13 cellular contexts compared by ENCODE assay signal in genomic region chr16:67268136-67268579, GRCh38. TPM values are rescaled to one million over a fixed set of nuclear protein-coding genes. Genes with fewer than 3 reads are reported as not detected.
DNase-seq lines count a peak whose midpoint lies in the region; ATAC-seq and TF ChIP-seq lines count a peak whose summit lies in the region.
"Had no signal": no experiment of that assay in that cellular context is flagged by ENCODE, and none has a peak within 500 bp of the region (broad histone marks: within the 10 kb centered on the region; RNA-seq: fewer than 3 reads in every experiment).

No MANE protein-coding gene starts in this region.

- no peaks in the 10 kb centered on the region for H3K36me3 Mint-ChIP-seq in endodermal cell (ENCODE audit: low read depth)

- H3K27ac ChIP-seq in PC-3 (ENCODE audit: low read length) (no peak overlapping the region), endodermal cell (ENCODE audit: low read depth, low read length) (no peak overlapping the region), mesenchymal stem cell (ENCODE audit: low read length, poor library complexity, severe bottlenecking) (no peak overlapping the region)
- H3K27ac ChIP-seq: epithelial cell of prostate had no signal

- H2BK120ac ChIP-seq in mesenchymal stem cell (ENCODE audit: low read depth, low read length), result no peak overlapping the region

- no peaks in the 10 kb centered on the region for H3K79me2 ChIP-seq in PC-3 (ENCODE audit: low read length)

- DNase-seq in DMS53 (lab: John Stamatoyannopoulos, UW) (peak; percentile 59), PC-3 (peak; percentile 54), endodermal cell (peak; percentile 78), mesenchymal stem cell (peak; percentile 95), germinal center (ENCODE audit: low spot score) (no peak), NCI-H774 (lab: John Stamatoyannopoulos, UW) (no peak)
- DNase-seq: NCI-H187 had no signal

- H3K4me1 Mint-ChIP-seq in endodermal cell, result peaks cover 8% of the 10 kb centered on the region
- H3K4me1 Mint-ChIP-seq: nephron had no signal

- H4K91ac ChIP-seq in mesenchymal stem cell (ENCODE audit: low read length), result no peak overlapping the region

- no peak overlapping the region for H3K18ac ChIP-seq in mesenchymal stem cell (ENCODE audit: low read depth in 1 of 2, low read length in 2 of 2)

- no peak overlapping the region for H3K23ac ChIP-seq in mesenchymal stem cell (ENCODE audit: low read length in 2 of 2)

- H2BK12ac ChIP-seq in mesenchymal stem cell (ENCODE audit: low read length in 2 of 2), result no peak overlapping the region

- H3K27me3 ChIP-seq in PC-3 (ENCODE audit: low read length) (no peaks in the 10 kb centered on the region), endodermal cell (ENCODE audit: control insufficient read depth, insufficient read depth, low read length, poor library complexity, severe bottlenecking) (no peaks in the 10 kb centered on the region), mesenchymal stem cell (ENCODE audit: control insufficient read depth in 1 of 2, insufficient read depth in 1 of 2, low read length in 2 of 2) (no peaks in the 10 kb centered on the region)

- CTCF ChIA-PET in PC-3 (lab: Charles Lee), result interaction anchor here (0.6 to 1.0 kb wide), 4 partner anchors 71 to 266 kb away, joined by 3 to 6 read pairs (median 4); no protein-coding TSS in a partner anchor

- H3K4me1 ChIP-seq in PC-3 (ENCODE audit: insufficient read depth, low read length), result peaks cover 6% of the 10 kb centered on the region; the same call in 1 of the 2 replicates
- H3K4me1 ChIP-seq in endodermal cell (ENCODE audit: control insufficient read depth, insufficient read depth, low read length), result peaks cover 4% of the 10 kb centered on the region
- H3K4me1 ChIP-seq in mesenchymal stem cell (ENCODE audit: control insufficient read depth, insufficient read depth, low read depth, low read length), result peaks cover 9% of the 10 kb centered on the region

- H3K79me1 ChIP-seq in mesenchymal stem cell (replicated peaks; ENCODE audit: low read length, poor library complexity, severe bottlenecking), result no peaks in the 10 kb centered on the region

- no peaks in the 10 kb centered on the region for H3K9me2 ChIP-seq in PC-3 (replicated peaks; ENCODE audit: low read length)

- POLR2A ChIA-PET in PC-3 (lab: Charles Lee; ENCODE audit: unreplicated experiment), result interaction anchor here (0.7 kb wide), 2 partner anchors 70 to 287 kb away, joined by 15 to 29 read pairs; no protein-coding TSS in a partner anchor

- H2BK5ac ChIP-seq in mesenchymal stem cell (ENCODE audit: low read depth, low read length, poor library complexity, severe bottlenecking), result no peak overlapping the region

- no peak for TF ChIP-seq POLR2A in GM18505 (IDR thresholded peaks at IDR 0.05; ENCODE audit: borderline replicate concordance, extremely low read depth, insufficient read depth, insufficient read length)

- no peak overlapping the region for H3K14ac ChIP-seq in mesenchymal stem cell (ENCODE audit: low read length in 2 of 2)

- no peak overlapping the region for H2AK5ac ChIP-seq in mesenchymal stem cell (ENCODE audit: low read length, severe bottlenecking)

- H3K4ac ChIP-seq in mesenchymal stem cell (ENCODE audit: low read depth in 1 of 2, low read length in 2 of 2), result no peak overlapping the region

- TF ChIP-seq CTCF in PC-3 (conservative IDR thresholded peaks at IDR 0.05; ENCODE audit: low read depth, low read length), result no peak
- TF ChIP-seq CTCF in endodermal cell (conservative IDR thresholded peaks at IDR 0.05), result no peak

- no TSS peak for BruUV-seq in PC-3 (replicated peaks; lab: Mats Ljungman, UMichigan)

- H3K9ac ChIP-seq in PC-3 (ENCODE audit: low read length), result no peak overlapping the region
- H3K9ac ChIP-seq in endodermal cell (ENCODE audit: extremely low read depth, low read length, poor library complexity, severe bottlenecking), result no peak overlapping the region
- H3K9ac ChIP-seq in mesenchymal stem cell (ENCODE audit: low read length), result peak overlapping the region; percentile 76

- no peak overlapping the region for H2AFZ ChIP-seq in PC-3 (ENCODE audit: low read length)
- no peak overlapping the region for H2AFZ ChIP-seq in mesenchymal stem cell (ENCODE audit: low read depth, low read length)

- H3K4me3 Mint-ChIP-seq in endodermal cell, result no peak overlapping the region
- H3K4me3 Mint-ChIP-seq: activated T-helper 1 cell treated with anti-CD3 and anti-CD28 coated beads, Interleukin-12 subunit alpha, Interleukin-12 subunit beta, Interleukin-2, Interleukin-4 antibody, amounts not matched to agents 30 ng/mL and 10 ng/mL and 1 ng/mL, durations not matched to agents 14 hours and 24 hours and 36 hours; nephron; T-helper 1 cell treated with Interleukin-12 subunit alpha and Interleukin-12 subunit beta and Interleukin-4 antibody, amounts not matched to agents 30 μg/mL and 1 μg/mL, for 36 hours had no signal

- peaks cover 11% of the 10 kb centered on the region for H3K27me3 Mint-ChIP-seq in endodermal cell (ENCODE audit: insufficient read depth)

- intact Hi-C loops in PC-3 (cut with micrococcal nuclease), result no loop called here

- H3K9me3 ChIP-seq in PC-3 (ENCODE audit: low read length) (no peaks in the 10 kb centered on the region), endodermal cell (ENCODE audit: control insufficient read depth, low read length) (no peaks in the 10 kb centered on the region), mesenchymal stem cell (ENCODE audit: control insufficient read depth, low read length) (no peaks in the 10 kb centered on the region)

- H3K9me3 Mint-ChIP-seq in endodermal cell, result no peaks in the 10 kb centered on the region
- H3K9me3 Mint-ChIP-seq: activated T-helper 1 cell treated with anti-CD3 and anti-CD28 coated beads, Interleukin-12 subunit alpha, Interleukin-12 subunit beta, Interleukin-2, Interleukin-4 antibody, amounts not matched to agents 30 ng/mL and 10 ng/mL and 1 ng/mL, durations not matched to agents 14 hours and 24 hours and 36 hours; nephron; T-helper 1 cell treated with Interleukin-12 subunit alpha and Interleukin-12 subunit beta and Interleukin-4 antibody, amounts not matched to agents 30 μg/mL and 1 μg/mL, for 36 hours had no signal

- H4K20me1 ChIP-seq in PC-3 (ENCODE audit: low read length), result no peaks in the 10 kb centered on the region

- H3K36me3 ChIP-seq in PC-3 (ENCODE audit: low read depth, low read length) (no peaks in the 10 kb centered on the region), endodermal cell (ENCODE audit: control insufficient read depth, insufficient read depth, low read length) (peaks cover 38% of the 10 kb centered on the region), mesenchymal stem cell (ENCODE audit: control insufficient read depth in 1 of 2, insufficient read depth in 2 of 2, low read depth in 1 of 2, low read length in 2 of 2) (peaks cover 16 to 31% of the 10 kb centered on the region in 2 experiments)

- H4K8ac ChIP-seq in mesenchymal stem cell (ENCODE audit: low read length), result no peak overlapping the region

- no peak overlapping the region for H3K27ac Mint-ChIP-seq in endodermal cell
- H3K27ac Mint-ChIP-seq: activated T-helper 1 cell treated with anti-CD3 and anti-CD28 coated beads, Interleukin-12 subunit alpha, Interleukin-12 subunit beta, Interleukin-2, Interleukin-4 antibody, amounts not matched to agents 30 ng/mL and 10 ng/mL and 1 ng/mL, durations not matched to agents 14 hours and 24 hours and 36 hours; nephron; T-helper 1 cell treated with Interleukin-12 subunit alpha and Interleukin-12 subunit beta and Interleukin-4 antibody, amounts not matched to agents 30 μg/mL and 1 μg/mL, for 36 hours had no signal

- H3K4me3 ChIP-seq in PC-3 (ENCODE audit: low read length), result no peak overlapping the region
- H3K4me3 ChIP-seq in endodermal cell (ENCODE audit: low read length), result no peak overlapping the region
- H3K4me3 ChIP-seq in mesenchymal stem cell (ENCODE audit: insufficient read depth in 1 of 2, low read depth in 1 of 2, low read length in 2 of 2), result no peak overlapping the region

- 70 to 79% methylated on average over 2 to 5 of the region's 5 CpGs for WGBS in endodermal cell (ENCODE audit: insufficient coverage in 1 of 2, insufficient read length in 1 of 2), 2 experiments
- 14% methylated on average over 3 of the region's 5 CpGs for WGBS in mesenchymal stem cell

- H3K4me2 ChIP-seq in PC-3 (ENCODE audit: low read length) (no peak overlapping the region), mesenchymal stem cell (ENCODE audit: low read length, poor library complexity, severe bottlenecking) (no peak overlapping the region)

- peak; percentile 80 for ATAC-seq in PC-3
- no peak for ATAC-seq in GM18505 (IDR thresholded peaks at IDR 0.05; ENCODE audit: unreplicated experiment)
- no peak for ATAC-seq in GM18517 (IDR thresholded peaks at IDR 0.05; ENCODE audit: unreplicated experiment)

- H3F3A ChIP-seq in PC-3 (ENCODE audit: low read length, unreplicated experiment), result no peaks in the 10 kb centered on the region

- no peak overlapping the region for H2BK15ac ChIP-seq in mesenchymal stem cell (ENCODE audit: low read depth, poor library complexity, severe bottlenecking)

RNA-seq across cellular contexts. Expression of gene PLEKHG4, which starts 11.2 kb away (rescaled TPM):
- total RNA-seq in PC-3 (2014; rRNA removed) (8.9 and 15.6 TPM in 2 replicates), endodermal cell (10 to 100 TPM; 10.5 to 12.4 TPM)
- 6.1 TPM for polyA plus RNA-seq in endodermal cell (2013, experiment 1 of 2)
- polyA plus RNA-seq in endodermal cell (2013, experiment 2 of 2), result 3.8 TPM
- 6.6 TPM for polyA plus RNA-seq in mesenchymal stem cell (2013, experiment 1 of 2)
- 6.5 TPM for polyA plus RNA-seq in mesenchymal stem cell (2013, experiment 2 of 2)

RNA-seq across cellular contexts. Expression of gene SLC9A5, which starts 19.4 kb away (rescaled TPM):
- total RNA-seq in PC-3 (2014; rRNA removed) (0.81 and 1.1 TPM in 2 replicates), endodermal cell (1 to 10 TPM; 8.9 to 9.0 TPM)
- polyA plus RNA-seq in endodermal cell (2013, experiment 1 of 2), result 4.8 TPM
- polyA plus RNA-seq in endodermal cell (2013, experiment 2 of 2), result 4.6 TPM
- polyA plus RNA-seq in mesenchymal stem cell (2013, experiment 1 of 2), result 1.5 TPM
- polyA plus RNA-seq in mesenchymal stem cell (2013, experiment 2 of 2), result 1.5 TPM

RNA-seq across cellular contexts. Expression of gene FHOD1, which starts 20.9 kb away (rescaled TPM):
- total RNA-seq in PC-3 (2014; rRNA removed) (45.5 and 57.1 TPM in 2 replicates), endodermal cell (10 to 100 TPM; 51.7 to 71.9 TPM)
- polyA plus RNA-seq in endodermal cell (2013, experiment 1 of 2), result 31.9 TPM
- polyA plus RNA-seq in endodermal cell (2013, experiment 2 of 2), result 31.3 TPM
- polyA plus RNA-seq in mesenchymal stem cell (2013, experiment 1 of 2), result 51.6 TPM
- 50.1 TPM for polyA plus RNA-seq in mesenchymal stem cell (2013, experiment 2 of 2)

RNA-seq across cellular contexts. Expression of gene TMEM208, which starts 41.2 kb away (rescaled TPM):
- total RNA-seq in PC-3 (2014; rRNA removed) (35.4 and 36.6 TPM in 2 replicates), endodermal cell (10 to 100 TPM; 43.1 to 46.4 TPM)
- polyA plus RNA-seq in endodermal cell (2013, experiment 1 of 2), result 40.4 TPM
- polyA plus RNA-seq in endodermal cell (2013, experiment 2 of 2), result 36.2 TPM
- polyA plus RNA-seq in mesenchymal stem cell (2013, experiment 1 of 2), result 43.4 TPM
- polyA plus RNA-seq in mesenchymal stem cell (2013, experiment 2 of 2), result 44.0 TPM

RNA-seq across cellular contexts. Expression of gene KCTD19, which starts 58.4 kb away (rescaled TPM):
- total RNA-seq in PC-3 (2014; rRNA removed), result not detected in 2 replicates
- 1 to 10 TPM; 1.2 to 1.3 TPM for total RNA-seq in endodermal cell
- 1.5 TPM for polyA plus RNA-seq in endodermal cell (2013, experiment 1 of 2)
- polyA plus RNA-seq in endodermal cell (2013, experiment 2 of 2), result 1.7 TPM
- polyA plus RNA-seq in mesenchymal stem cell (2013, experiment 1 of 2), result 0.12 TPM
- 0.01 TPM for polyA plus RNA-seq in mesenchymal stem cell (2013, experiment 2 of 2)

Comparison
In these comparisons a context has a peak if more than half of its experiments do, and no peak if none do; other contexts are left out.
1. DNase-seq: peak in DMS53 (single experiment), PC-3 (single experiment), endodermal cell (single experiment) and mesenchymal stem cell (single experiment); none in germinal center (single experiment) and NCI-H774 (single experiment).